8 cellular contexts compared by ENCODE assay signal in genomic region chr17:8222380-8222629, GRCh38. TPM values are rescaled to one million over a fixed set of nuclear protein-coding genes. Genes with fewer than 3 reads are reported as not detected.
DNase-seq lines count a peak whose midpoint lies in the region; ATAC-seq, FAIRE-seq and TF ChIP-seq lines count a peak whose summit lies in the region.

No MANE protein-coding gene starts in this region.

- peak; percentile 61 for FAIRE-seq in K562 (lab: Jason Lieb, UNC)

- intact Hi-C loops in K562 (cut with micrococcal nuclease), result loop anchor here (2.0 to 10.0 kb wide), 2 partner anchors 78 to 162 kb away; partner anchors contain the start of gene RPL26

- peak overlapping the region; percentile 85 for H3K4me2 ChIP-seq in BLaER1
- H3K4me2 ChIP-seq in K562 (ENCODE audit: insufficient read depth, low read length), result peak overlapping the region; percentile 99

- H3K27me3 ChIP-seq in BLaER1 (no peaks in the 10 kb centered on the region), HL-60 (ENCODE audit: insufficient read depth, poor library complexity, severe bottlenecking) (no peaks in the 10 kb centered on the region), K562 (ENCODE audit: control insufficient read depth in 2 of 2, insufficient read depth in 2 of 2, low read length in 2 of 2) (no peaks in the 10 kb centered on the region)

- H3K36me3 Mint-ChIP-seq in mesothelial cell of epicardium, result no peaks in the 10 kb centered on the region

- DNase-seq in HL-60 (ENCODE audit: low read depth in 1 of 2, low spot score in 1 of 2) (no peak), K562 (ENCODE audit: extremely low read depth in 1 of 4, low spot score in 3 of 4) (peak in 2 of 4 experiments; percentile 41 to 45), mesothelial cell of epicardium (ENCODE audit: low spot score in 2 of 2, unreplicated experiment in 2 of 2) (no peak), NOMO-1 (lab: John Stamatoyannopoulos, UW; ENCODE audit: unreplicated experiment in 2 of 2) (no peak), G401 (ENCODE audit: low spot score) (no peak), islet precursor cell (no peak)

- H3K4me1 Mint-ChIP-seq in mesothelial cell of epicardium, result peaks cover 18% of the 10 kb centered on the region

- CTCF ChIA-PET in K562 (lab: Yijun Ruan, JAX; ENCODE audit: low intra/inter-chr PET ratio), result no interaction called here

- H3K79me2 ChIP-seq in K562 (ENCODE audit: control insufficient read depth, insufficient read depth, low read length), result no peaks in the 10 kb centered on the region

- no peaks in the 10 kb centered on the region for H3K9me3 Mint-ChIP-seq in mesothelial cell of epicardium

- in situ Hi-C loops in K562 (cut with MboI) (loop anchor here (5.0 kb wide), 1 partner anchor 100 kb away; the partner anchor contains the start of gene HES7), G401 (cut with HindIII; ENCODE audit: low sequenced_read_pairs) (no loop called here)

- TF ChIP-seq CTCF in HL-60 (IDR thresholded peaks at IDR 0.05; ENCODE audit: insufficient read depth, low read length), result no peak
- TF ChIP-seq CTCF in K562 (IDR thresholded peaks at IDR 0.05 in 2 of 3, conservative IDR thresholded peaks at IDR 0.05 in 1 of 3; ENCODE audit: insufficient read depth in 2 of 3, low read depth in 1 of 3, low read length in 3 of 3), result no peak
- TF ChIP-seq CTCF in mesothelial cell of epicardium (IDR thresholded peaks at IDR 0.05; ENCODE audit: unreplicated experiment), result no peak

- H3K4me3 ChIP-seq in BLaER1 (peak overlapping the region; percentile 72), HL-60 (replicated peaks; ENCODE audit: insufficient read depth, low read length) (peak overlapping the region; percentile 60), K562 (peak overlapping the region; percentile 60)

- TF ChIP-seq POLR2A in K562 (conservative IDR thresholded peaks at IDR 0.05), result no peak

- H3K4me3 Mint-ChIP-seq in mesothelial cell of epicardium, result peak overlapping the region; percentile 99

- ATAC-seq in GM19397 (IDR thresholded peaks at IDR 0.05; ENCODE audit: unreplicated experiment) (peak; percentile 29), K562 (peak; percentile 15; the same call in 2 of the 3 replicates)

- no peak for TF ChIP-seq EP300 in K562 (IDR thresholded peaks at IDR 0.05; ENCODE audit: low read length)

- H3K9ac ChIP-seq in BLaER1 (peak overlapping the region; percentile 91), K562 (ENCODE audit: insufficient read depth in 1 of 2, low read depth in 2 of 2, low read length in 2 of 2) (peak overlapping the region; percentile 91 to 92)

- H2AFZ ChIP-seq in K562 (ENCODE audit: low read depth, low read length), result peak overlapping the region; percentile 95

- H3K27ac Mint-ChIP-seq in mesothelial cell of epicardium, result peak overlapping the region; percentile 100

- peaks cover 2% of the 10 kb centered on the region for H3K27me3 Mint-ChIP-seq in mesothelial cell of epicardium (ENCODE audit: low read depth)

- POLR2A ChIA-PET in K562 (lab: Yijun Ruan, JAX), result interaction anchor here (1.0 to 7.5 kb wide), 10 partner anchors 12 to 119 kb away, joined by 3 to 89 read pairs (median 4); partner anchors contain the start of genes AURKB and CTC1

- H3K9me3 ChIP-seq in BLaER1, result no peaks in the 10 kb centered on the region
- H3K9me3 ChIP-seq in K562 (replicated peaks; ENCODE audit: control insufficient read depth, insufficient read depth, low read depth, low read length), result no peaks in the 10 kb centered on the region

- peak overlapping the region; percentile 94 for H3K27ac ChIP-seq in BLaER1
- peak overlapping the region; percentile 96 for H3K27ac ChIP-seq in HL-60 (replicated peaks)
- H3K27ac ChIP-seq in K562 (ENCODE audit: extremely low read depth, low read depth, low read length), result peak overlapping the region; percentile 91

- TF ChIP-seq RAD21 in K562 (CRISPR knock-in tag; conservative IDR thresholded peaks at IDR 0.05 in 1 of 2, IDR thresholded peaks at IDR 0.05 in 1 of 2), result no peak

- H4K20me1 ChIP-seq in BLaER1 (no peaks in the 10 kb centered on the region), K562 (replicated peaks; ENCODE audit: control insufficient read depth, insufficient read depth, low read length) (peaks cover 5% of the 10 kb centered on the region)

- H3K9me1 ChIP-seq in K562 (ENCODE audit: control insufficient read depth, insufficient read depth, low read length), result no peaks in the 10 kb centered on the region

- 1% methylated on average over 9 of the region's 9 CpGs for WGBS in K562 (ENCODE audit: insufficient coverage, low coverage, missing lambda C conversion rate)

- H3K36me3 ChIP-seq in BLaER1 (peaks cover 3% of the 10 kb centered on the region), K562 (ENCODE audit: control insufficient read depth, insufficient read depth, low read length) (peaks cover 4% of the 10 kb centered on the region; the same call in 2 of the 3 replicates)

- H3K4me1 ChIP-seq in BLaER1 (peaks cover 48% of the 10 kb centered on the region), K562 (replicated peaks in 1 of 2; ENCODE audit: control insufficient read depth in 2 of 2, insufficient read depth in 2 of 2, low read length in 2 of 2) (peaks cover 25 to 27% of the 10 kb centered on the region in 2 experiments; a peak in 4 of 5 replicates)

- BruUV-seq in K562 (replicated peaks; lab: Mats Ljungman, UMichigan), result no TSS peak

RNA-seq across cellular contexts. Expression of gene AURKB, which starts 11.9 kb away (rescaled TPM):
- 109 and 239 TPM in 2 replicates for total RNA-seq in K562 (2011; cell fraction: chromatin; rRNA removed; ENCODE audit: low replicate concordance)
- 161 and 197 TPM in 2 replicates for total RNA-seq in K562 (2011; cell fraction: nucleolus; rRNA removed)
- 144 and 149 TPM in 2 replicates for total RNA-seq in K562 (2011; cell fraction: nucleoplasm; rRNA removed)
- total RNA-seq in K562 (2014; rRNA removed), result 78.1 and 96.2 TPM in 2 replicates
- 46.7 and 60.3 TPM in 2 replicates for total RNA-seq in K562 (2014; rRNA removed; fragmentation: Illumina TruSeq; extraction: Trizol)
- total RNA-seq in K562 (2015; rRNA removed; fragmentation: Illumina TruSeq; extraction: Trizol), result 67.7 and 74.8 TPM in 2 replicates
- 99.8 and 104 TPM in 2 replicates for total RNA-seq in K562 (2021)
- 27.2 and 57.3 TPM in 2 replicates for polyA plus RNA-seq in K562 (2011; rRNA removed)
- 47.9 and 49.1 TPM in 2 replicates for polyA plus RNA-seq in K562 (2011; cell fraction: cytosol; rRNA removed)
- 213 and 224 TPM in 2 replicates for polyA plus RNA-seq in K562 (2011; cell fraction: nucleus; rRNA removed)
- polyA plus RNA-seq in K562 (2012), result 77.0 and 128 TPM in 2 replicates
- polyA plus RNA-seq in K562 (2014; fragmentation: Illumina TruSeq; extraction: Trizol), result 114 and 128 TPM in 2 replicates
- 100 to 1,000 TPM in 1 of 2 experiments, 10 to 100 TPM in 1; 63.4 to 101 TPM for polyA plus RNA-seq in K562 (2014; fragmentation: Nextera tagmentation; extraction: Ambion mirVana)
- 51.3 and 62.7 TPM in 2 replicates for polyA plus RNA-seq in K562 (2014; rRNA removed)
- polyA minus RNA-seq in K562 (2011; rRNA and poly(A)+ RNA removed), result 25.6 and 34.2 TPM in 2 replicates
- 24.7 and 37.6 TPM in 2 replicates for polyA minus RNA-seq in K562 (2011; cell fraction: cytosol; rRNA and poly(A)+ RNA removed)
- polyA minus RNA-seq in K562 (2011; cell fraction: nucleus; rRNA and poly(A)+ RNA removed), result 59.9 and 83.2 TPM in 2 replicates
- total RNA-seq in mesothelial cell of epicardium, result 33.1 to 37.4 TPM (median 37.3 TPM) in 3 replicates
- total RNA-seq in G401 (2014; rRNA removed; shearing (Covaris generic)), result 162 and 166 TPM in 2 replicates

RNA-seq across cellular contexts. Expression of gene CTC1, which starts 25.6 kb away (rescaled TPM):
- 144 and 309 TPM in 2 replicates for total RNA-seq in K562 (2011; cell fraction: chromatin; rRNA removed; ENCODE audit: low replicate concordance)
- 104 and 131 TPM in 2 replicates for total RNA-seq in K562 (2011; cell fraction: nucleolus; rRNA removed)
- total RNA-seq in K562 (2011; cell fraction: nucleoplasm; rRNA removed), result 112 and 125 TPM in 2 replicates
- total RNA-seq in K562 (2014; rRNA removed), result 5.7 and 9.6 TPM in 2 replicates
- 6.7 and 9.3 TPM in 2 replicates for total RNA-seq in K562 (2014; rRNA removed; fragmentation: Illumina TruSeq; extraction: Trizol)
- total RNA-seq in K562 (2015; rRNA removed; fragmentation: Illumina TruSeq; extraction: Trizol), result 3.8 and 5.8 TPM in 2 replicates
- total RNA-seq in K562 (2021), result 29.7 and 32.8 TPM in 2 replicates
- 9.6 and 15.3 TPM in 2 replicates for polyA plus RNA-seq in K562 (2011; rRNA removed)
- polyA plus RNA-seq in K562 (2011; cell fraction: cytosol; rRNA removed), result 7.0 and 7.8 TPM in 2 replicates
- polyA plus RNA-seq in K562 (2011; cell fraction: nucleus; rRNA removed), result 99.2 and 159 TPM in 2 replicates
- 10.8 and 16.7 TPM in 2 replicates for polyA plus RNA-seq in K562 (2012)
- 19.8 and 20.8 TPM in 2 replicates for polyA plus RNA-seq in K562 (2014; fragmentation: Illumina TruSeq; extraction: Trizol)
- polyA plus RNA-seq in K562 (2014; fragmentation: Nextera tagmentation; extraction: Ambion mirVana), result 1 to 10 TPM; 3.1 to 5.1 TPM
- 14.1 and 21.4 TPM in 2 replicates for polyA plus RNA-seq in K562 (2014; rRNA removed)
- 19.6 and 21.1 TPM in 2 replicates for polyA minus RNA-seq in K562 (2011; rRNA and poly(A)+ RNA removed)
- 4.9 and 6.5 TPM in 2 replicates for polyA minus RNA-seq in K562 (2011; cell fraction: cytosol; rRNA and poly(A)+ RNA removed)
- polyA minus RNA-seq in K562 (2011; cell fraction: nucleus; rRNA and poly(A)+ RNA removed), result 52.2 and 68.6 TPM in 2 replicates
- total RNA-seq in mesothelial cell of epicardium, result 45.1 to 52.9 TPM (median 50.6 TPM) in 3 replicates
- 15.0 and 22.9 TPM in 2 replicates for total RNA-seq in G401 (2014; rRNA removed; shearing (Covaris generic))

RNA-seq across cellular contexts. Expression of gene PFAS, which starts 26.8 kb away (rescaled TPM):
- 107 and 253 TPM in 2 replicates for total RNA-seq in K562 (2011; cell fraction: chromatin; rRNA removed; ENCODE audit: low replicate concordance)
- total RNA-seq in K562 (2011; cell fraction: nucleolus; rRNA removed), result 170 and 185 TPM in 2 replicates
- 90.2 and 106 TPM in 2 replicates for total RNA-seq in K562 (2011; cell fraction: nucleoplasm; rRNA removed)
- total RNA-seq in K562 (2014; rRNA removed) (59.2 and 69.0 TPM in 2 replicates), K562 (2014; rRNA removed; fragmentation: Illumina TruSeq; extraction: Trizol) (36.2 and 43.9 TPM in 2 replicates), K562 (2015; rRNA removed; fragmentation: Illumina TruSeq; extraction: Trizol) (33.6 and 33.7 TPM in 2 replicates), K562 (2021) (128 and 131 TPM in 2 replicates), mesothelial cell of epicardium (104 to 111 TPM (median 105 TPM) in 3 replicates)
- polyA plus RNA-seq in K562 (2011; rRNA removed) (27.3 and 39.8 TPM in 2 replicates), K562 (2014; fragmentation: Illumina TruSeq; extraction: Trizol) (44.8 and 50.5 TPM in 2 replicates), K562 (2014; fragmentation: Nextera tagmentation; extraction: Ambion mirVana) (10 to 100 TPM; 11.6 to 18.2 TPM), K562 (2014; rRNA removed) (46.9 and 53.3 TPM in 2 replicates)
- 29.6 and 42.9 TPM in 2 replicates for polyA plus RNA-seq in K562 (2011; cell fraction: cytosol; rRNA removed)
- polyA plus RNA-seq in K562 (2011; cell fraction: nucleus; rRNA removed), result 114 and 225 TPM in 2 replicates
- 28.2 and 62.7 TPM in 2 replicates for polyA plus RNA-seq in K562 (2012)
- polyA minus RNA-seq in K562 (2011; rRNA and poly(A)+ RNA removed), result 54.9 and 63.9 TPM in 2 replicates
- 49.4 and 60.8 TPM in 2 replicates for polyA minus RNA-seq in K562 (2011; cell fraction: cytosol; rRNA and poly(A)+ RNA removed)
- 58.5 and 59.8 TPM in 2 replicates for polyA minus RNA-seq in K562 (2011; cell fraction: nucleus; rRNA and poly(A)+ RNA removed)
- total RNA-seq in G401 (2014; rRNA removed; shearing (Covaris generic)), result 133 and 173 TPM in 2 replicates

RNA-seq across cellular contexts. Expression of gene BORCS6, which starts 32.3 kb away (rescaled TPM):
- total RNA-seq in K562 (2011; cell fraction: chromatin; rRNA removed; ENCODE audit: low replicate concordance), result 0.51 and 1.8 TPM in 2 replicates
- total RNA-seq in K562 (2011; cell fraction: nucleolus; rRNA removed), result 3.7 and 4.1 TPM in 2 replicates
- total RNA-seq in K562 (2011; cell fraction: nucleoplasm; rRNA removed), result 1.8 TPM in 2 replicates
- total RNA-seq in K562 (2014; rRNA removed) (7.4 and 8.6 TPM in 2 replicates), K562 (2014; rRNA removed; fragmentation: Illumina TruSeq; extraction: Trizol) (0.61 and 1.1 TPM in 2 replicates), K562 (2015; rRNA removed; fragmentation: Illumina TruSeq; extraction: Trizol) (2.6 and 2.7 TPM in 2 replicates), K562 (2021) (5.4 and 6.5 TPM in 2 replicates), mesothelial cell of epicardium (2.7 to 3.1 TPM (median 3.0 TPM) in 3 replicates)
- polyA plus RNA-seq in K562 (2011; rRNA removed) (2.3 and 2.9 TPM in 2 replicates), K562 (2014; fragmentation: Illumina TruSeq; extraction: Trizol) (1.7 and 2.5 TPM in 2 replicates), K562 (2014; fragmentation: Nextera tagmentation; extraction: Ambion mirVana) (under 1 TPM; 0.01 to 0.08 TPM), K562 (2014; rRNA removed) (3.5 and 4.1 TPM in 2 replicates)
- 3.9 and 6.5 TPM in 2 replicates for polyA plus RNA-seq in K562 (2011; cell fraction: cytosol; rRNA removed)
- 2.4 and 2.6 TPM in 2 replicates for polyA plus RNA-seq in K562 (2011; cell fraction: nucleus; rRNA removed)
- polyA plus RNA-seq in K562 (2012), result 3.6 and 5.0 TPM in 2 replicates
- polyA minus RNA-seq in K562 (2011; rRNA and poly(A)+ RNA removed), result 1.8 and 1.9 TPM in 2 replicates
- 2.9 and 4.3 TPM in 2 replicates for polyA minus RNA-seq in K562 (2011; cell fraction: cytosol; rRNA and poly(A)+ RNA removed)
- 1.5 and 3.1 TPM in 2 replicates for polyA minus RNA-seq in K562 (2011; cell fraction: nucleus; rRNA and poly(A)+ RNA removed)
- total RNA-seq in G401 (2014; rRNA removed; shearing (Covaris generic)), result 24.3 and 25.6 TPM in 2 replicates

RNA-seq across cellular contexts. Expression of gene TMEM107, which starts 46.1 kb away (rescaled TPM):
- total RNA-seq in K562 (2011; cell fraction: chromatin; rRNA removed; ENCODE audit: low replicate concordance), result 42.3 and 63.3 TPM in 2 replicates
- total RNA-seq in K562 (2011; cell fraction: nucleolus; rRNA removed), result 76.2 and 101 TPM in 2 replicates
- total RNA-seq in K562 (2011; cell fraction: nucleoplasm; rRNA removed), result 131 and 204 TPM in 2 replicates
- total RNA-seq in K562 (2014; rRNA removed) (11.4 and 15.5 TPM in 2 replicates), K562 (2014; rRNA removed; fragmentation: Illumina TruSeq; extraction: Trizol) (24.0 and 28.1 TPM in 2 replicates), K562 (2015; rRNA removed; fragmentation: Illumina TruSeq; extraction: Trizol) (16.8 and 16.9 TPM in 2 replicates), K562 (2021) (16.3 and 16.8 TPM in 2 replicates), mesothelial cell of epicardium (22.0 to 23.2 TPM (median 22.6 TPM) in 3 replicates)
- polyA plus RNA-seq in K562 (2011; rRNA removed) (23.1 and 26.2 TPM in 2 replicates), K562 (2014; fragmentation: Illumina TruSeq; extraction: Trizol) (7.1 and 9.7 TPM in 2 replicates), K562 (2014; fragmentation: Nextera tagmentation; extraction: Ambion mirVana) (10 to 100 TPM; 17.4 to 19.5 TPM), K562 (2014; rRNA removed) (12.5 and 16.7 TPM in 2 replicates)
- polyA plus RNA-seq in K562 (2011; cell fraction: cytosol; rRNA removed), result 30.2 and 33.9 TPM in 2 replicates
- 38.7 and 40.6 TPM in 2 replicates for polyA plus RNA-seq in K562 (2011; cell fraction: nucleus; rRNA removed)
- polyA plus RNA-seq in K562 (2012), result 18.6 and 19.9 TPM in 2 replicates
- polyA minus RNA-seq in K562 (2011; rRNA and poly(A)+ RNA removed), result 56.1 and 92.4 TPM in 2 replicates
- polyA minus RNA-seq in K562 (2011; cell fraction: cytosol; rRNA and poly(A)+ RNA removed), result 26.4 and 31.2 TPM in 2 replicates
- polyA minus RNA-seq in K562 (2011; cell fraction: nucleus; rRNA and poly(A)+ RNA removed), result 63.1 and 97.3 TPM in 2 replicates
- 37.8 and 60.6 TPM in 2 replicates for total RNA-seq in G401 (2014; rRNA removed; shearing (Covaris generic))
